9 cellular contexts compared by ENCODE assay signal in the genomic region with DNA sequence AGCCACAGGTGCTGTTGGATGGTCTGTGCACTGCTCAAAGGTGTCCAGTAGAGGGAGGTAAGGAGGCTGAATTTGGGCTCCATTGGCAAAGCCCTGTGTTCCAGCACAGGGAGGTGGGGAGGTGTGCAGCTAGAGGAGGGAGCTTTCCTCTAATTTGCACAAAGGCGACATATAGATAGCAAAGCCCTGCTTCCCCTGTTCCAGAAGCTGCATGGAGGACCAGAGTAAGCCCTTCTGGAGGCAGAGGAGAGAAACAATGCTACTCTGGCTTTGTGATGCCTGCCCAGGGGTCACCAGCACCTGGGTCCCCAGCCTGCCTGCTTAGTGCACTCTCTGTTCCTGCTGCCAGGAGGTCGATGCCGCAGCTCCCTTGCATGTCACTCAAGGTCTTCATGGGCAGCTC. TPM values are rescaled to one million over a fixed set of nuclear protein-coding genes. Genes with fewer than 3 reads are reported as not detected.
DNase-seq lines count a peak whose midpoint lies in the region; ATAC-seq and TF ChIP-seq lines count a peak whose summit lies in the region.
"Had no signal": no experiment of that assay in that cellular context is flagged by ENCODE, and none has a peak within 500 bp of the region (broad histone marks: within the 10 kb centered on the region; RNA-seq: fewer than 3 reads in every experiment).

No MANE protein-coding gene starts in this region.

- TF ChIP-seq CTCF in stomach (IDR thresholded peaks at IDR 0.05) (peak in 5 of 7 experiments; percentile 28 to 46 (median 31)), ovary (IDR thresholded peaks at IDR 0.05) (no peak)

- H3K9me3 ChIP-seq in stomach = no peaks in the 10 kb centered on the region
- H3K9me3 ChIP-seq in ovary = no peaks in the 10 kb centered on the region

- H3K4me1 ChIP-seq in stomach (peaks cover 16 to 41% (median 18%) of the 10 kb centered on the region in 4 donors), ovary (ENCODE audit: insufficient read depth) (peaks cover 7% of the 10 kb centered on the region)

- peaks cover 0 to 6% of the 10 kb centered on the region in 2 donors for H3K36me3 Mint-ChIP-seq in activated naive CD4-positive, alpha-beta T cell treated with anti-CD3 and anti-CD28 coated beads, Interleukin-2, amount 50 U/mL, for 72 hours

- H3K27me3 ChIP-seq in stomach (peaks cover 0 to 47% (median 14%) of the 10 kb centered on the region in 3 donors), ovary (no peaks in the 10 kb centered on the region)

- H3K9me3 Mint-ChIP-seq in activated naive CD4-positive, alpha-beta T cell treated with anti-CD3 and anti-CD28 coated beads, Interleukin-2, amount 50 U/mL, for 72 hours = peaks cover 0 to 4% of the 10 kb centered on the region in 2 donors

- H3K27ac ChIP-seq in stomach (no peak overlapping the region), ovary (no peak overlapping the region)

- TF ChIP-seq EP300 in stomach (IDR thresholded peaks at IDR 0.05) (no peak), ovary (IDR thresholded peaks at IDR 0.05) (no peak)

- TF ChIP-seq POLR2A in stomach (IDR thresholded peaks at IDR 0.05) (no peak), ovary (IDR thresholded peaks at IDR 0.05) (no peak)

- no peak overlapping the region for H3K4me3 ChIP-seq in stomach
- H3K4me3 ChIP-seq in ovary = no peak overlapping the region

- ATAC-seq in GM18502 (IDR thresholded peaks at IDR 0.05; ENCODE audit: poor library complexity, unreplicated experiment) (peak; percentile 67), HG02678 (IDR thresholded peaks at IDR 0.05; ENCODE audit: unreplicated experiment) (peak; percentile 85)
- ATAC-seq in activated naive CD4-positive, alpha-beta T cell treated with anti-CD3 and anti-CD28 coated beads, Interleukin-2, amount 50 U/mL, for 72 hours = peak; percentile 62 to 82

- intact Hi-C loops in stomach (cut with DNase I; ENCODE audit: low total_unique reads) (no loop called here), ovary (cut with DNase I) (no loop called here)

- H3K27ac Mint-ChIP-seq in activated naive CD4-positive, alpha-beta T cell treated with anti-CD3 and anti-CD28 coated beads, Interleukin-2, amount 50 U/mL, for 72 hours = no peak overlapping the region

- WGBS in stomach, 5 donors = 55 to 75% (median 68%) methylated on average over 2 to 3 of the region's 3 CpGs
- WGBS in ovary, 3 donors = 63 to 79% (median 67%) methylated on average over 3 of the region's 3 CpGs

- DNase-seq in CD1c-positive myeloid dendritic cell (ENCODE audit: extremely low spot score) (peak; percentile 42), NCI-H1105 (lab: John Stamatoyannopoulos, UW) (peak; percentile 4), islet precursor cell (peak; percentile 77), stomach (peak; percentile 32), ovary (no peak)
- peak in 1 of 2 donors; percentile 21 for DNase-seq in activated naive CD4-positive, alpha-beta T cell treated with anti-CD3 and anti-CD28 coated beads, Interleukin-2, amount 50 U/mL, for 72 hours (ENCODE audit: low spot score in 2 of 2)

- H3K36me3 ChIP-seq in stomach (no peaks in the 10 kb centered on the region), ovary (no peaks in the 10 kb centered on the region)

RNA-seq across cellular contexts. Expression of a gene that starts 3.4 kb away (rescaled TPM):
- total RNA-seq in activated naive CD4-positive, alpha-beta T cell treated with anti-CD3 and anti-CD28 coated beads, Interleukin-2, amount 50 U/mL, for 72 hours = not detected
- 10 to 100 TPM in 1 of 5 donors, 1 to 10 TPM in 3, not detected in 1; 2.0 to 28.6 (median 2.2) TPM for total RNA-seq in stomach
- 1 to 10 TPM; 1.3 to 4.0 (median 2.2) TPM for polyA plus RNA-seq in stomach
- 10 to 100 TPM in 2 of 7 donors, 1 to 10 TPM in 5; 3.9 to 14.3 (median 5.7) TPM for total RNA-seq in ovary
- 1 to 10 TPM; 4.2 to 9.6 TPM for polyA plus RNA-seq in ovary
- total RNA-seq: T-helper 2 cell treated with Interferon-gamma antibody and Interleukin-4, amounts not matched to agents 100 ng/mL and 5 ng/mL, for 36 hours had no signal

Comparison
In these comparisons a context has a peak if more than half of its experiments do, and no peak if none do; other contexts are left out.
1. DNase-seq: peak in CD1c-positive myeloid dendritic cell (single experiment), NCI-H1105 (single experiment), islet precursor cell (single experiment) and stomach (single experiment); none in ovary (0 of 5).
2. CTCF ChIP-seq: peak in stomach (5 of 7); none in ovary (0 of 3).
3. Peak in every context shown above with its lines, with median percentiles within 50 percentile points of each other: ATAC-seq.